In genomic region chr12:65192963-65193516, GRCh38 we compare ENCODE assay signal across 1 cellular context.
TF ChIP-seq lines count a peak whose summit lies in the region.

No MANE protein-coding gene starts in this region.

TF ChIP-seq in GM12878, 131 proteins besides CTCF, POLR2A, EP300 and RAD21 (continued from another document):
- TF ChIP-seq ZBTB33 (IDR thresholded peaks at IDR 0.05) (no peak), ATF7 (IDR thresholded peaks at IDR 0.05; ENCODE audit: low read depth) (no peak), KDM1A (IDR thresholded peaks at IDR 0.05; ENCODE audit: borderline replicate concordance) (no peak), ATF2 (IDR thresholded peaks at IDR 0.05; ENCODE audit: low read length) (no peak), ZNF274 (IDR thresholded peaks at IDR 0.05; ENCODE audit: insufficient read depth, insufficient read length) (no peak), BMI1 (IDR thresholded peaks at IDR 0.05; ENCODE audit: borderline replicate concordance) (no peak), RELB (IDR thresholded peaks at IDR 0.05; ENCODE audit: low read depth) (no peak), MLLT1 (IDR thresholded peaks at IDR 0.05) (peak; percentile 44), NR2C2 (IDR thresholded peaks at IDR 0.05; ENCODE audit: borderline replicate concordance, control insufficient read depth, insufficient read length, low read depth) (no peak), CREB1 (IDR thresholded peaks at IDR 0.05; ENCODE audit: low read depth) (no peak), ZNF622 (IDR thresholded peaks at IDR 0.05) (no peak), MAX (IDR thresholded peaks at IDR 0.05; ENCODE audit: low read depth, low read length) (no peak), ZBTB4 (CRISPR knock-in tag; IDR thresholded peaks at IDR 0.05) (no peak), PAX5 (IDR thresholded peaks at IDR 0.05; ENCODE audit: borderline replicate concordance, low read depth, low read length) (no peak), POLR2AphosphoS5 (IDR thresholded peaks at IDR 0.05; ENCODE audit: low read length) (no peak), USF2 (IDR thresholded peaks at IDR 0.05; ENCODE audit: borderline replicate concordance, low read depth, low read length) (no peak), ZNF384 (IDR thresholded peaks at IDR 0.05; ENCODE audit: borderline replicate concordance, low read depth, low read length) (no peak), SUPT20H (IDR thresholded peaks at IDR 0.05; ENCODE audit: borderline replicate concordance, control insufficient read depth, low read depth, low read length) (no peak), FOS (IDR thresholded peaks at IDR 0.05; ENCODE audit: borderline replicate concordance, extremely low read depth, insufficient read length) (no peak), RUNX3 (IDR thresholded peaks at IDR 0.05; ENCODE audit: low read length) (peak; percentile 55), EED (IDR thresholded peaks at IDR 0.05; ENCODE audit: low read depth) (0 out of 2 replicates have a peak, but pooled peaks have one; percentile 21), EZH2 (IDR thresholded peaks at IDR 0.05; ENCODE audit: borderline replicate concordance, control insufficient read depth, low read depth, low read length) (no peak), MTA3 (IDR thresholded peaks at IDR 0.05; ENCODE audit: borderline replicate concordance, low read length) (no peak)
